26 cellular contexts compared by ENCODE assay signal in the genomic region with DNA sequence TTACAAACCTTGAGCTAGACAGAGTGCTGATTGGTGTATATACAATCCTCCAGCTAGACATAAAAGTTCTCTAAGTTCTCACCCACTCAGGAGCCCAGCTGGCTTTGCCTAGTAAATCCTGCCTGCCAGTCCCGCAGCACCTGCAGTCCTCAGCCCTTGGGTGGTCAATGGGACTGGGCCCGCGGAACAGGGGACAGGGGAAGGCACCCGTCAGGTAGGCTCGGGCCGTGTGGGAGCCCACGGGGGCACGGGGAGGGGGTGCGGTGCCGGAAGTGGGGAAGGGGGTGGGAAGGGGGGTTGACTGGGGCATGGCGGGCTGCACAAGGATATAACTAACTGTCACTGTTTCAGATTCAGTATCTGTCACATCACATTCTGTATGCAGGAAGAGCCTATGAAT.
"Had no signal": no experiment of that assay in that cellular context is flagged by ENCODE, and none has a peak within 500 bp of the region (broad histone marks: within the 10 kb centered on the region; RNA-seq: fewer than 3 reads in every experiment).

No MANE protein-coding gene starts in this region.

- H3K36me3 ChIP-seq: colonic mucosa, esophagus squamous epithelium, gastrocnemius medialis, left lung had no signal

- H3K27ac ChIP-seq: colonic mucosa, epithelial cell of prostate, esophagus squamous epithelium, gastrocnemius medialis, hepatocyte, left lung had no signal

- H3K79me2 ChIP-seq: hepatocyte had no signal

- H2AFZ ChIP-seq: hepatocyte had no signal

- ATAC-seq: effector memory CD8-positive, alpha-beta T cell; esophagus mucosa; gastrocnemius medialis; left cardiac atrium; left lung; left ventricle myocardium superior; naive thymus-derived CD4-positive, alpha-beta T cell had no signal

- H3K4me3 ChIP-seq: colonic mucosa, esophagus squamous epithelium, gastrocnemius medialis, hepatocyte, left lung, lung had no signal

- H3K27me3 ChIP-seq: colonic mucosa, esophagus squamous epithelium, gastrocnemius medialis, hepatocyte, left lung had no signal

- H3K9me3 ChIP-seq: colonic mucosa, esophagus squamous epithelium, gastrocnemius medialis had no signal

- H3K4me2 ChIP-seq: hepatocyte had no signal

- DNase-seq: colonic mucosa; cortex of kidney; effector CD8-positive, alpha-beta T cell; effector memory CD8-positive, alpha-beta T cell; endodermal cell; erythroblast; esophagus squamous epithelium; foreskin fibroblast; foreskin melanocyte; gastrocnemius medialis; glutamatergic neuron; head of caudate nucleus; hypothalamus; immature natural killer cell; islet precursor cell; left cardiac atrium; left ventricle myocardium superior; mammary epithelial cell; mesendoderm; midbrain; naive thymus-derived CD4-positive, alpha-beta T cell had no signal

- H3K4me1 ChIP-seq: colonic mucosa, esophagus squamous epithelium, gastrocnemius medialis, left lung had no signal
